ENCODE assay signal across 1 cellular context in genomic region chr18:56329536-56329935, GRCh38.
TF ChIP-seq lines count a peak whose summit lies in the region.

No MANE protein-coding gene starts in this region.

TF ChIP-seq in IMR-90, 13 proteins besides CTCF, POLR2A, EP300 and RAD21:
- no peak for TF ChIP-seq MAFK (IDR thresholded peaks at IDR 0.05; ENCODE audit: low read depth, low read length)
- TF ChIP-seq NFE2L2 (IDR thresholded peaks at IDR 0.05; ENCODE audit: low read depth, low read length) = no peak
- TF ChIP-seq USF2 (IDR thresholded peaks at IDR 0.05; ENCODE audit: low read depth, low read length) = no peak
